ENCODE assay signal across 20 cellular contexts in genomic region chr2:9644021-9644420, GRCh38. TPM values are rescaled to one million over a fixed set of nuclear protein-coding genes. Genes with fewer than 3 reads are reported as not detected.
DNase-seq lines count a peak whose midpoint lies in the region; ATAC-seq and TF ChIP-seq lines count a peak whose summit lies in the region.
"Had no signal": no experiment of that assay in that cellular context is flagged by ENCODE, and none has a peak within 500 bp of the region (broad histone marks: within the 10 kb centered on the region; RNA-seq: fewer than 3 reads in every experiment).

No MANE protein-coding gene starts in this region.

- H3K4me1 Mint-ChIP-seq in neural crest cell (peaks cover 40% of the 10 kb centered on the region), GM23338 (peaks cover 17% of the 10 kb centered on the region)
- peaks cover 2 to 12% of the 10 kb centered on the region in 2 donors for H3K4me1 Mint-ChIP-seq in stimulated activated naive B cell treated with anti-CD40 and anti-IgM and Interleukin-4, amounts not matched to agents 10 μg/mL and 1 μg/mL and 100 μg/mL, for 72 hours

- H3K4me3 Mint-ChIP-seq in neural crest cell (no peak overlapping the region), GM23338 (no peak overlapping the region)
- H3K4me3 Mint-ChIP-seq in stimulated activated naive B cell treated with anti-CD40 and anti-IgM and Interleukin-4, amounts not matched to agents 10 μg/mL and 1 μg/mL and 100 μg/mL, for 72 hours = no peak overlapping the region

- H3K27me3 ChIP-seq in BLaER1 = no peaks in the 10 kb centered on the region
- no peaks in the 10 kb centered on the region for H3K27me3 ChIP-seq in GM23338 (ENCODE audit: insufficient read depth)
- H3K27me3 ChIP-seq: BE2C had no signal

- H4K20me1 ChIP-seq in BLaER1 (no peaks in the 10 kb centered on the region), GM23338 (replicated peaks; ENCODE audit: insufficient read depth) (no peaks in the 10 kb centered on the region)

- H3K9ac ChIP-seq in BLaER1 = peak overlapping the region; percentile 65
- H3K9ac ChIP-seq: GM23248, KMS-11 had no signal

- H3K27ac Mint-ChIP-seq in neural crest cell (ENCODE audit: unreplicated experiment) = peak overlapping the region; percentile 31
- H3K27ac Mint-ChIP-seq in GM23338 = no peak overlapping the region
- H3K27ac Mint-ChIP-seq in stimulated activated naive B cell treated with anti-CD40 and anti-IgM and Interleukin-4, amounts not matched to agents 10 μg/mL and 1 μg/mL and 100 μg/mL, for 72 hours = no peak overlapping the region

- H3K36me3 ChIP-seq in BLaER1 (no peaks in the 10 kb centered on the region), GM23338 (ENCODE audit: insufficient read depth) (no peaks in the 10 kb centered on the region)
- H3K36me3 ChIP-seq: BE2C, HAP-1 had no signal

- H2AFZ ChIP-seq in GM23338 = no peak overlapping the region; the same call in 1 of the 2 replicates
- H2AFZ ChIP-seq: GM23248 had no signal

- H3K9me3 ChIP-seq in BLaER1 = no peaks in the 10 kb centered on the region
- H3K9me3 ChIP-seq: BE2C, HAP-1 had no signal

- DNase-seq in LNCaP clone FGC (ENCODE audit: low read depth) (peak; percentile 69), epithelial cell of prostate (ENCODE audit: low read depth, low spot score) (no peak), neural crest cell (ENCODE audit: low read depth, low spot score) (no peak), GM23338 (ENCODE audit: low spot score) (no peak), HT-29 (ENCODE audit: low spot score) (no peak), NCI-H2107 (lab: John Stamatoyannopoulos, UW) (no peak)
- no peak for DNase-seq in stimulated activated naive B cell treated with anti-CD40 and anti-IgM and Interleukin-4, amounts not matched to agents 10 μg/mL and 1 μg/mL and 100 μg/mL, for 72 hours
- DNase-seq: BE2C; CD4-positive, alpha-beta memory T cell; GM23248; NCI-H1105; NCI-H1694; NCI-H2081; NCI-H2171 treated with DMSO at 0.1 percent for 48 hours; NCI-H524 treated with DMSO at 0.1 percent for 48 hours; NCI-H82 had no signal

- H3K4me1 ChIP-seq in BLaER1 (peaks cover 99% of the 10 kb centered on the region), GM23338 (ENCODE audit: insufficient read depth) (peaks cover 1% of the 10 kb centered on the region; the same call in 1 of the 2 replicates)
- H3K4me1 ChIP-seq: BE2C had no signal

- H3K27ac ChIP-seq in BLaER1 (peak overlapping the region; percentile 81), epithelial cell of prostate (peak overlapping the region; percentile 92), GM23338 (ENCODE audit: low read depth) (no peak overlapping the region)
- H3K27ac ChIP-seq: GM23248, KMS-11 had no signal

- ATAC-seq in GM23338 = no peak
- ATAC-seq in stimulated activated naive B cell treated with anti-CD40 and anti-IgM and Interleukin-4, amounts not matched to agents 10 μg/mL and 1 μg/mL and 100 μg/mL, for 72 hours (replicated peaks) = no peak
- ATAC-seq: SK-N-SH treated with all-trans-retinoic acid at 6 μM for 48 hours had no signal

- no peak for TF ChIP-seq CTCF in LNCaP clone FGC (IDR thresholded peaks at IDR 0.05; ENCODE audit: control insufficient read depth, extremely low read depth, insufficient read depth)
- TF ChIP-seq CTCF in neural crest cell (conservative IDR thresholded peaks at IDR 0.05) = no peak
- TF ChIP-seq CTCF in GM23338 (conservative IDR thresholded peaks at IDR 0.05; ENCODE audit: low read depth in 2 of 2) = no peak

- H3K79me2 ChIP-seq in GM23338 (replicated peaks; ENCODE audit: insufficient read depth) = no peaks in the 10 kb centered on the region

- H3K9me2 ChIP-seq in GM23338 (ENCODE audit: insufficient read depth) = no peaks in the 10 kb centered on the region

- H3K4me3 ChIP-seq in BLaER1 (peak overlapping the region; percentile 43), LNCaP clone FGC (ENCODE audit: low read depth, low read length) (no peak overlapping the region), GM23338 (no peak overlapping the region)
- H3K4me3 ChIP-seq: GM23248, HAP-1 had no signal

- H3K4me2 ChIP-seq in BLaER1 (peak overlapping the region; percentile 85), GM23338 (no peak overlapping the region)
- H3K4me2 ChIP-seq: KMS-11 had no signal

- peaks cover 3% of the 10 kb centered on the region for H3K27me3 Mint-ChIP-seq in neural crest cell (ENCODE audit: low read depth)
- peaks cover 6% of the 10 kb centered on the region for H3K27me3 Mint-ChIP-seq in GM23338 (ENCODE audit: insufficient read depth, low read depth, poor library complexity)
- peaks cover 0 to 20% of the 10 kb centered on the region in 2 donors for H3K27me3 Mint-ChIP-seq in stimulated activated naive B cell treated with anti-CD40 and anti-IgM and Interleukin-4, amounts not matched to agents 10 μg/mL and 1 μg/mL and 100 μg/mL, for 72 hours
- H3K27me3 Mint-ChIP-seq: CD4-positive, alpha-beta memory T cell had no signal

- no peaks in the 10 kb centered on the region for H3K9me3 Mint-ChIP-seq in neural crest cell
- H3K9me3 Mint-ChIP-seq in GM23338 = peaks cover 2% of the 10 kb centered on the region; the same call in 1 of the 3 replicates
- H3K9me3 Mint-ChIP-seq in stimulated activated naive B cell treated with anti-CD40 and anti-IgM and Interleukin-4, amounts not matched to agents 10 μg/mL and 1 μg/mL and 100 μg/mL, for 72 hours = no peaks in the 10 kb centered on the region
- H3K9me3 Mint-ChIP-seq: CD4-positive, alpha-beta memory T cell had no signal

- H3K36me3 Mint-ChIP-seq in neural crest cell (ENCODE audit: low read depth) (no peaks in the 10 kb centered on the region), GM23338 (ENCODE audit: low read depth) (no peaks in the 10 kb centered on the region)
- H3K36me3 Mint-ChIP-seq in stimulated activated naive B cell treated with anti-CD40 and anti-IgM and Interleukin-4, amounts not matched to agents 10 μg/mL and 1 μg/mL and 100 μg/mL, for 72 hours = no peaks in the 10 kb centered on the region
- H3K36me3 Mint-ChIP-seq: CD4-positive, alpha-beta memory T cell had no signal

- no peaks in the 10 kb centered on the region for H3F3A ChIP-seq in GM23338 (replicated peaks; ENCODE audit: low read depth)

TF ChIP-seq in GM23338, 12 proteins besides CTCF, POLR2A, EP300 and RAD21 (continues in another document):
- no peak for TF ChIP-seq ETS1 (IDR thresholded peaks at IDR 0.05)

RNA-seq across cellular contexts. Expression of gene YWHAQ, which starts 13.2 kb away (rescaled TPM):
- total RNA-seq in neural crest cell = 503 and 518 TPM in 2 replicates
- 464 and 490 TPM in 2 replicates for total RNA-seq in GM23338 (2014; rRNA removed; shearing (Covaris generic))
- 248 and 295 TPM in 2 replicates for polyA plus RNA-seq in GM23338 (2016; fragmentation: Nextera tagmentation; extraction: Ambion mirVana)
- 294 and 342 TPM in 2 replicates for total RNA-seq in HT-29 (2014; rRNA removed; shearing (Covaris generic))
